12 cellular contexts compared by ENCODE assay signal in genomic region chr1:8315573-8316475, GRCh38. TPM values are rescaled to one million over a fixed set of nuclear protein-coding genes. Genes with fewer than 3 reads are reported as not detected.
DNase-seq lines count a peak whose midpoint lies in the region; ATAC-seq, FAIRE-seq and TF ChIP-seq lines count a peak whose summit lies in the region.
"Had no signal": no experiment of that assay in that cellular context is flagged by ENCODE, and none has a peak within 500 bp of the region (broad histone marks: within the 10 kb centered on the region; RNA-seq: fewer than 3 reads in every experiment).

No MANE protein-coding gene starts in this region.

- FAIRE-seq in small intestine (lab: Jason Lieb, UNC) = no peak
- FAIRE-seq: pancreas had no signal

- H3K27me3 ChIP-seq in RWPE2 (ENCODE audit: insufficient read depth, poor library complexity, severe bottlenecking) (no peaks in the 10 kb centered on the region), small intestine (ENCODE audit: control insufficient read depth in 2 of 2, insufficient read depth in 2 of 2, low read length in 2 of 2) (peaks cover 2 to 3% of the 10 kb centered on the region in 2 donors)
- H3K27me3 ChIP-seq: pancreas had no signal

- H3K4me1 Mint-ChIP-seq in activated naive CD4-positive, alpha-beta T cell treated with anti-CD3 and anti-CD28 coated beads, Interleukin-2, amount 50 U/mL, for 24 hours = peaks cover 21% of the 10 kb centered on the region

- H3K4me1 ChIP-seq in RWPE2 (ENCODE audit: insufficient read depth, poor library complexity, severe bottlenecking) (no peaks in the 10 kb centered on the region), small intestine (ENCODE audit: control insufficient read depth in 2 of 2, insufficient read depth in 1 of 2, low read depth in 1 of 2, low read length in 1 of 2) (peaks cover 0 to 2% of the 10 kb centered on the region in 2 donors)

- H3K4me3 Mint-ChIP-seq in activated naive CD4-positive, alpha-beta T cell treated with anti-CD3 and anti-CD28 coated beads, Interleukin-2, amount 50 U/mL, for 24 hours = peak overlapping the region; percentile 23

- no peaks in the 10 kb centered on the region for H3K9me3 Mint-ChIP-seq in activated naive CD4-positive, alpha-beta T cell treated with anti-CD3 and anti-CD28 coated beads, Interleukin-2, amount 50 U/mL, for 24 hours
- H3K9me3 Mint-ChIP-seq in activated naive CD4-positive, alpha-beta T cell treated with anti-CD3 and anti-CD28 coated beads, Interleukin-2, amount 50 U/mL, for 72 hours = no peaks in the 10 kb centered on the region

- no peak overlapping the region for H3K4me3 ChIP-seq in RWPE2 (ENCODE audit: severe bottlenecking)
- H3K4me3 ChIP-seq in fibroblast of the aortic adventitia (ENCODE audit: low read depth, low read length) = no peak overlapping the region
- H3K4me3 ChIP-seq in small intestine (ENCODE audit: low read depth in 1 of 2, low read length in 2 of 2) = no peak overlapping the region
- H3K4me3 ChIP-seq: pancreas had no signal

- no peak for ATAC-seq in activated naive CD4-positive, alpha-beta T cell treated with anti-CD3 and anti-CD28 coated beads, Interleukin-2, amount 50 U/mL, for 72 hours
- ATAC-seq in RWPE2 (ENCODE audit: low read depth) (peak; percentile 30; the same call in 1 of the 3 replicates), HG03196 (IDR thresholded peaks at IDR 0.05; ENCODE audit: unreplicated experiment) (no peak)
- ATAC-seq: left cardiac atrium, pancreas had no signal

- no peak for DNase-seq in activated naive CD4-positive, alpha-beta T cell treated with anti-CD3 and anti-CD28 coated beads, Interleukin-2, amount 50 U/mL, for 72 hours (ENCODE audit: low spot score in 2 of 2)
- no peak for DNase-seq in RWPE2 (ENCODE audit: low spot score)
- no peak for DNase-seq in fibroblast of the aortic adventitia (ENCODE audit: low read depth)
- peak; percentile 59 for DNase-seq in small intestine
- DNase-seq in activated CD4-positive, CD25-positive, alpha-beta regulatory T cell (lab: John Stamatoyannopoulos, UW) = no peak
- no peak for DNase-seq in retina
- DNase-seq: GOT3; left cardiac atrium; stimulated activated CD4-positive, alpha-beta T cell treated with anti-CD3 and anti-CD28 coated beads, Interleukin-4, amount 100 ng/mL, for 4 hours had no signal

- H3K36me3 Mint-ChIP-seq in activated naive CD4-positive, alpha-beta T cell treated with anti-CD3 and anti-CD28 coated beads, Interleukin-2, amount 50 U/mL, for 24 hours = no peaks in the 10 kb centered on the region
- no peaks in the 10 kb centered on the region for H3K36me3 Mint-ChIP-seq in activated naive CD4-positive, alpha-beta T cell treated with anti-CD3 and anti-CD28 coated beads, Interleukin-2, amount 50 U/mL, for 72 hours

- no peak for TF ChIP-seq CTCF in RWPE2 (IDR thresholded peaks at IDR 0.05; ENCODE audit: poor library complexity, severe bottlenecking)
- TF ChIP-seq CTCF in fibroblast of the aortic adventitia (IDR thresholded peaks at IDR 0.05; ENCODE audit: insufficient read depth, low read length) = peak; percentile 31

- no peak overlapping the region for H3K27ac ChIP-seq in RWPE2 (ENCODE audit: poor library complexity, severe bottlenecking)
- H3K27ac ChIP-seq in small intestine (ENCODE audit: low read depth in 1 of 2, low read length in 1 of 2) = no peak overlapping the region
- H3K27ac ChIP-seq: pancreas had no signal

- H3K9me3 ChIP-seq in RWPE2 (ENCODE audit: severe bottlenecking) (no peaks in the 10 kb centered on the region), small intestine (ENCODE audit: control insufficient read depth, low read depth) (no peaks in the 10 kb centered on the region)
- H3K9me3 ChIP-seq: pancreas had no signal

- peak overlapping the region; percentile 30 for H3K27ac Mint-ChIP-seq in activated naive CD4-positive, alpha-beta T cell treated with anti-CD3 and anti-CD28 coated beads, Interleukin-2, amount 50 U/mL, for 24 hours
- H3K27ac Mint-ChIP-seq in activated naive CD4-positive, alpha-beta T cell treated with anti-CD3 and anti-CD28 coated beads, Interleukin-2, amount 50 U/mL, for 72 hours = no peak overlapping the region

- 48 to 74% (median 54%) methylated on average over 14 of the region's 14 CpGs for WGBS in small intestine, 3 donors

- H3K27me3 Mint-ChIP-seq in activated naive CD4-positive, alpha-beta T cell treated with anti-CD3 and anti-CD28 coated beads, Interleukin-2, amount 50 U/mL, for 24 hours = peaks cover 9% of the 10 kb centered on the region

- H3K36me3 ChIP-seq in RWPE2 (ENCODE audit: low read depth) (no peaks in the 10 kb centered on the region), small intestine (ENCODE audit: control insufficient read depth in 2 of 2, insufficient read depth in 2 of 2, low read length in 2 of 2) (no peaks in the 10 kb centered on the region)
- H3K36me3 ChIP-seq: pancreas had no signal

RNA-seq across cellular contexts. Expression of gene SLC45A1, which starts 2.1 kb away (rescaled TPM):
- total RNA-seq in activated naive CD4-positive, alpha-beta T cell treated with anti-CD3 and anti-CD28 coated beads, Interleukin-2, amount 50 U/mL, for 72 hours = under 1 TPM; 0.20 to 0.43 TPM
- 2.0 TPM in 2 replicates for total RNA-seq in fibroblast of the aortic adventitia (ENCODE audit: low replicate concordance)
- 1 to 10 TPM in 1 of 3 donors, not detected in 2; 2.4 TPM for polyA plus RNA-seq in small intestine
